ENCODE assay signal across 19 cellular contexts in the genomic region with DNA sequence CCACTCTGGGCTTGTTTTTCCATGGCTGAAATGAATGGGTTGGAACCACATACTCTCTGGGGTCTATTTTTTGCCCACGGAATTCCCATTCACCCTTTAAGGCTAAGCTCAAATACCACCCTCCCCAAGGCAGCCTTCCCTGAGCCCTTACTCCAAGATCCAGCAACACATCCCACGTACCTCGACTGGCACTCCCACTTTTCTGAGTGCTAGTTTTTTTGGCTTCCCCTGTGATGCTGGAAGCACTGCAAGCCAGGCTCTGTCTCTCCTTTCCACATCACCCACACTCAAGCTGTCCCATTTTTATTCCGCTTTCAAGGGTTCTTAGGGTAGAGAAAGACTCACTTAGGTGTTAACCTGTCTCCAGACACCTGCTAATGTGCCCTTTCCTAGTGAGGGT. TPM values are rescaled to one million over a fixed set of nuclear protein-coding genes. Genes with fewer than 3 reads are reported as not detected.
DNase-seq lines count a peak whose midpoint lies in the region; ATAC-seq and TF ChIP-seq lines count a peak whose summit lies in the region.
"Had no signal": no experiment of that assay in that cellular context is flagged by ENCODE, and none has a peak within 500 bp of the region (broad histone marks: within the 10 kb centered on the region; RNA-seq: fewer than 3 reads in every experiment).

No MANE protein-coding gene starts in this region.

- H3K9me3 ChIP-seq in WERI-Rb-1 (ENCODE audit: severe bottlenecking): peaks cover 3% of the 10 kb centered on the region

- peaks cover 21% of the 10 kb centered on the region for H3K4me1 Mint-ChIP-seq in activated T-cell treated with anti-CD3 and anti-CD28 coated beads, Interleukin-2, amount 50 U/mL, for 24 hours (ENCODE audit: low read depth)
- H3K4me1 Mint-ChIP-seq in activated T-helper 17 cell treated with anti-CD3 and anti-CD28 coated beads, Interleukin-2, amount 50 U/mL, for 72 hours: peaks cover 11% of the 10 kb centered on the region
- H3K4me1 Mint-ChIP-seq in natural killer cell: peaks cover 31 to 57% of the 10 kb centered on the region in 2 donors

- H3K27me3 Mint-ChIP-seq in activated T-cell treated with anti-CD3 and anti-CD28 coated beads, Interleukin-2, amount 50 U/mL, for 24 hours: no peaks in the 10 kb centered on the region
- no peaks in the 10 kb centered on the region for H3K27me3 Mint-ChIP-seq in activated T-helper 17 cell treated with anti-CD3 and anti-CD28 coated beads, Interleukin-2, amount 50 U/mL, for 72 hours
- H3K27me3 Mint-ChIP-seq in natural killer cell (ENCODE audit: low read depth in 2 of 2): no peaks in the 10 kb centered on the region
- H3K27me3 Mint-ChIP-seq: CD4-positive, alpha-beta memory T cell had no signal

- peaks cover 79% of the 10 kb centered on the region for H3K36me3 ChIP-seq in WERI-Rb-1

- H3K4me3 ChIP-seq in WERI-Rb-1 (ENCODE audit: low read depth, low read length): no peak overlapping the region
- H3K4me3 ChIP-seq: GM23248 had no signal

- no peak for TF ChIP-seq CTCF in natural killer cell (IDR thresholded peaks at IDR 0.05)
- no peak for TF ChIP-seq CTCF in WERI-Rb-1 (IDR thresholded peaks at IDR 0.05; ENCODE audit: low read depth, low read length)

- H3K27ac ChIP-seq in WERI-Rb-1: no peak overlapping the region
- H3K27ac ChIP-seq: 22Rv1, GM23248 had no signal

- H3K27ac Mint-ChIP-seq in activated T-cell treated with anti-CD3 and anti-CD28 coated beads, Interleukin-2, amount 50 U/mL, for 24 hours: peak overlapping the region; percentile 76
- peak overlapping the region; percentile 56 for H3K27ac Mint-ChIP-seq in activated T-helper 17 cell treated with anti-CD3 and anti-CD28 coated beads, Interleukin-2, amount 50 U/mL, for 72 hours
- H3K27ac Mint-ChIP-seq in natural killer cell: peak overlapping the region; percentile 63 to 67

- intact Hi-C loops in natural killer cell (cut with micrococcal nuclease): no loop called here

- no peak for DNase-seq in activated T-cell treated with anti-CD3 and anti-CD28 coated beads, Interleukin-2, amount 50 U/mL, for 24 hours
- DNase-seq in activated T-cell treated with anti-CD3 and anti-CD28 coated beads, Interleukin-2, amount 50 U/mL, for 48 hours: no peak
- DNase-seq in natural killer cell (no peak), superior temporal gyrus (ENCODE audit: extremely low spot score) (peak; percentile 60), WERI-Rb-1 (no peak)
- DNase-seq: C1 segment of cervical spinal cord; Calu3; CD4-positive, alpha-beta memory T cell; COR-L47; DMS53; DMS79 treated with DMSO at 0.1 percent for 48 hours; GF-D8; GM23248; H7; HCEC 1CT had no signal

- ATAC-seq in activated T-helper 17 cell treated with anti-CD3 and anti-CD28 coated beads, Interleukin-2, amount 50 U/mL, for 72 hours (replicated peaks): no peak
- no peak for ATAC-seq in natural killer cell
- no peak for ATAC-seq in HG02884 (IDR thresholded peaks at IDR 0.05; ENCODE audit: unreplicated experiment)
- ATAC-seq in GM19397 (IDR thresholded peaks at IDR 0.05; ENCODE audit: unreplicated experiment): no peak

- no peak overlapping the region for H3K4me3 Mint-ChIP-seq in activated T-cell treated with anti-CD3 and anti-CD28 coated beads, Interleukin-2, amount 50 U/mL, for 24 hours
- H3K4me3 Mint-ChIP-seq in activated T-helper 17 cell treated with anti-CD3 and anti-CD28 coated beads, Interleukin-2, amount 50 U/mL, for 72 hours: no peak overlapping the region
- H3K4me3 Mint-ChIP-seq in natural killer cell: no peak overlapping the region
- H3K4me3 Mint-ChIP-seq: CD4-positive, alpha-beta memory T cell had no signal

- H3K36me3 Mint-ChIP-seq in activated T-cell treated with anti-CD3 and anti-CD28 coated beads, Interleukin-2, amount 50 U/mL, for 24 hours (ENCODE audit: low read depth): peaks cover 86% of the 10 kb centered on the region
- peaks cover 89% of the 10 kb centered on the region for H3K36me3 Mint-ChIP-seq in activated T-helper 17 cell treated with anti-CD3 and anti-CD28 coated beads, Interleukin-2, amount 50 U/mL, for 72 hours (ENCODE audit: low read depth)
- H3K36me3 Mint-ChIP-seq in natural killer cell: peaks cover 21% of the 10 kb centered on the region

- H3K27me3 ChIP-seq in WERI-Rb-1 (ENCODE audit: insufficient read depth, low read depth, severe bottlenecking): no peaks in the 10 kb centered on the region

- no peaks in the 10 kb centered on the region for H3K9me3 Mint-ChIP-seq in activated T-cell treated with anti-CD3 and anti-CD28 coated beads, Interleukin-2, amount 50 U/mL, for 24 hours
- no peaks in the 10 kb centered on the region for H3K9me3 Mint-ChIP-seq in activated T-helper 17 cell treated with anti-CD3 and anti-CD28 coated beads, Interleukin-2, amount 50 U/mL, for 72 hours
- H3K9me3 Mint-ChIP-seq in natural killer cell: no peaks in the 10 kb centered on the region

RNA-seq across cellular contexts. Expression of gene ST6GALNAC6, which starts 6.0 kb away (rescaled TPM):
- total RNA-seq in activated T-helper 17 cell treated with anti-CD3 and anti-CD28 coated beads, Interleukin-2, amount 50 U/mL, for 72 hours: 100 to 1,000 TPM in 1 of 2 donors, 10 to 100 TPM in 1; 61.7 to 124 TPM
- 100 to 1,000 TPM; 120 to 148 (median 127) TPM for total RNA-seq in natural killer cell

RNA-seq across cellular contexts. Expression of gene AK1, which starts 15.9 kb away (rescaled TPM):
- 10 to 100 TPM; 23.2 to 79.0 TPM for total RNA-seq in activated T-helper 17 cell treated with anti-CD3 and anti-CD28 coated beads, Interleukin-2, amount 50 U/mL, for 72 hours
- 10 to 100 TPM; 47.3 to 76.3 (median 54.2) TPM for total RNA-seq in natural killer cell

RNA-seq across cellular contexts. Expression of gene ST6GALNAC4, which starts 23.4 kb away (rescaled TPM):
- 10 to 100 TPM; 19.6 to 19.8 TPM for total RNA-seq in activated T-helper 17 cell treated with anti-CD3 and anti-CD28 coated beads, Interleukin-2, amount 50 U/mL, for 72 hours
- 10 to 100 TPM; 18.8 to 33.0 (median 20.4) TPM for total RNA-seq in natural killer cell

RNA-seq across cellular contexts. Expression of gene PIP5KL1, which starts 37.2 kb away (rescaled TPM):
- total RNA-seq in activated T-helper 17 cell treated with anti-CD3 and anti-CD28 coated beads, Interleukin-2, amount 50 U/mL, for 72 hours: 1 to 10 TPM; 2.6 to 3.7 TPM
- 1 to 10 TPM in 1 of 3 donors, under 1 TPM in 2; 0.52 to 1.4 (median 0.97) TPM for total RNA-seq in natural killer cell

RNA-seq across cellular contexts. Expression of gene ENG, which starts 38.9 kb away (rescaled TPM):
- total RNA-seq in activated T-helper 17 cell treated with anti-CD3 and anti-CD28 coated beads, Interleukin-2, amount 50 U/mL, for 72 hours: 10 to 100 TPM in 1 of 2 donors, 1 to 10 TPM in 1; 10.0 to 18.7 TPM
- 10 to 100 TPM in 2 of 3 donors, 1 to 10 TPM in 1; 8.5 to 13.6 (median 12.3) TPM for total RNA-seq in natural killer cell
- total RNA-seq: Calu3 had no signal
